In genomic region chr14:103621860-103622259, GRCh38 we compare ENCODE assay signal across 24 cellular contexts.
"Had no signal": no experiment of that assay in that cellular context is flagged by ENCODE, and none has a peak within 500 bp of the region (broad histone marks: within the 10 kb centered on the region; RNA-seq: fewer than 3 reads in every experiment).

No MANE protein-coding gene starts in this region.

- H3K9ac ChIP-seq: neural progenitor cell had no signal

- FAIRE-seq: endothelial cell of umbilical vein, kidney, urothelium cell line had no signal

- H3K4me2 ChIP-seq: hepatocyte, neural progenitor cell had no signal

- H3K36me3 ChIP-seq: esophagus muscularis mucosa, gastroesophageal sphincter, heart left ventricle, neural progenitor cell, prostate gland, right atrium auricular region, sigmoid colon, thoracic aorta, tibial nerve, upper lobe of left lung had no signal

- H3K4me3 ChIP-seq: coronary artery, esophagus muscularis mucosa, gastroesophageal sphincter, heart left ventricle, hepatocyte, neural progenitor cell, prostate gland, right atrium auricular region, sigmoid colon, thoracic aorta, tibial nerve, upper lobe of left lung had no signal

- ATAC-seq: foreskin keratinocyte; gastroesophageal sphincter; heart left ventricle; left lobe of liver; naive thymus-derived CD4-positive, alpha-beta T cell; stimulated activated naive B cell treated with anti-CD40 and anti-IgM and Interleukin-4, amounts not matched to agents 10 μg/mL and 1 μg/mL and 100 μg/mL, for 72 hours had no signal

- H3K27ac ChIP-seq: coronary artery, esophagus muscularis mucosa, foreskin keratinocyte, gastroesophageal sphincter, heart left ventricle, hepatocyte, neural progenitor cell, prostate gland, right atrium auricular region, sigmoid colon, thoracic aorta, tibial nerve, upper lobe of left lung had no signal

- H3K79me2 ChIP-seq: hepatocyte had no signal

- H2AFZ ChIP-seq: hepatocyte, neural progenitor cell had no signal

- H3K9me3 ChIP-seq: esophagus muscularis mucosa, gastroesophageal sphincter, heart left ventricle, prostate gland, right atrium auricular region, sigmoid colon, thoracic aorta, tibial nerve, upper lobe of left lung had no signal

- H3K27me3 ChIP-seq: esophagus muscularis mucosa, foreskin keratinocyte, gastroesophageal sphincter, heart left ventricle, hepatocyte, right atrium auricular region, sigmoid colon, tibial nerve, upper lobe of left lung had no signal

- DNase-seq: dermis blood vessel endothelial cell; effector memory CD4-positive, alpha-beta T cell; foreskin keratinocyte; heart left ventricle; kidney; mesendoderm; midbrain; naive thymus-derived CD4-positive, alpha-beta T cell; sigmoid colon; stimulated activated CD4-positive, alpha-beta T cell treated with anti-CD3 and anti-CD28 coated beads, Interleukin-4, amount 100 ng/mL, for 4 hours; stimulated activated naive B cell treated with anti-CD40 and anti-IgM and Interleukin-4, amounts not matched to agents 10 μg/mL and 1 μg/mL and 100 μg/mL, for 72 hours; upper lobe of left lung had no signal

- H3K4me1 ChIP-seq: neural progenitor cell, prostate gland had no signal
